In the genomic region with DNA sequence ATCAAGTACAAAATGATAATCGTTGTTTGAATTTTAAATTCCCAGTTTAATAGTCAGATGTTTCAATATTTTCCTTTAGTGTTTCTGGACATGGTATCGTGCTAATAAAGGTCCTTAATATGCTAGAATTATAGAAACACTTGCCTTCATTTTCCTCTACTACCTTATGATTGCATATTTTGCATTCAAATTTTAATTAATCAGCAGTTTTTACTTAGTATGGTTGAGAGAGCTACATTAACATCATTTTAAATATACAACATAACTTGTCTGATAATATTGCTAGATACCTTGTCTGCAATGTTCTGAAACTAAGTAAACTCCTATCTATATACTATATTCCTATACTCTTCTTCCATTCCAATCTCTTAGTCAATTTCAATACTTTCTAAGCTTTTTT, we compare ENCODE assay signal across 2 cellular contexts.
TF ChIP-seq lines count a peak whose summit lies in the region.

No MANE protein-coding gene starts in this region.

TF ChIP-seq in HepG2, 621 proteins besides CTCF, POLR2A, EP300 and RAD21 (continued from another document):
- TF ChIP-seq SYNCRIP (IDR thresholded peaks at IDR 0.05; ENCODE audit: insufficient read depth, low read depth, low read length) (no peak), NR2C2 (CRISPR knock-in tag; IDR thresholded peaks at IDR 0.05; ENCODE audit: borderline replicate concordance) (no peak), SAP130 (CRISPR knock-in tag; IDR thresholded peaks at IDR 0.05; ENCODE audit: low read depth) (no peak), KAT8 (CRISPR knock-in tag; IDR thresholded peaks at IDR 0.05) (no peak), FLYWCH1 (CRISPR knock-in tag; IDR thresholded peaks at IDR 0.05) (no peak), MAFK (conservative IDR thresholded peaks at IDR 0.05 in 1 of 2, IDR thresholded peaks at IDR 0.05 in 1 of 2; ENCODE audit: low read length in 2 of 2) (peak; percentile 71 to 86), MAFF (IDR thresholded peaks at IDR 0.05; ENCODE audit: low read depth, low read length) (peak; percentile 81), ZNF317 (CRISPR knock-in tag; IDR thresholded peaks at IDR 0.05) (no peak), MTF2 (CRISPR knock-in tag; IDR thresholded peaks at IDR 0.05; ENCODE audit: borderline replicate concordance) (no peak), FOXO1 (CRISPR knock-in tag; IDR thresholded peaks at IDR 0.05) (no peak), PTBP1 (IDR thresholded peaks at IDR 0.05; ENCODE audit: low read depth, low read length, poor library complexity, severe bottlenecking) (no peak)
- TF ChIP-seq, protein P1, sequence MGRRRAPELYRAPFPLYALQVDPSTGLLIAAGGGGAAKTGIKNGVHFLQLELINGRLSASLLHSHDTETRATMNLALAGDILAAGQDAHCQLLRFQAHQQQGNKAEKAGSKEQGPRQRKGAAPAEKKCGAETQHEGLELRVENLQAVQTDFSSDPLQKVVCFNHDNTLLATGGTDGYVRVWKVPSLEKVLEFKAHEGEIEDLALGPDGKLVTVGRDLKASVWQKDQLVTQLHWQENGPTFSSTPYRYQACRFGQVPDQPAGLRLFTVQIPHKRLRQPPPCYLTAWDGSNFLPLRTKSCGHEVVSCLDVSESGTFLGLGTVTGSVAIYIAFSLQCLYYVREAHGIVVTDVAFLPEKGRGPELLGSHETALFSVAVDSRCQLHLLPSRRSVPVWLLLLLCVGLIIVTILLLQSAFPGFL (CRISPR knock-in tag; IDR thresholded peaks at IDR 0.05) = no peak
- TF ChIP-seq, protein P2, sequence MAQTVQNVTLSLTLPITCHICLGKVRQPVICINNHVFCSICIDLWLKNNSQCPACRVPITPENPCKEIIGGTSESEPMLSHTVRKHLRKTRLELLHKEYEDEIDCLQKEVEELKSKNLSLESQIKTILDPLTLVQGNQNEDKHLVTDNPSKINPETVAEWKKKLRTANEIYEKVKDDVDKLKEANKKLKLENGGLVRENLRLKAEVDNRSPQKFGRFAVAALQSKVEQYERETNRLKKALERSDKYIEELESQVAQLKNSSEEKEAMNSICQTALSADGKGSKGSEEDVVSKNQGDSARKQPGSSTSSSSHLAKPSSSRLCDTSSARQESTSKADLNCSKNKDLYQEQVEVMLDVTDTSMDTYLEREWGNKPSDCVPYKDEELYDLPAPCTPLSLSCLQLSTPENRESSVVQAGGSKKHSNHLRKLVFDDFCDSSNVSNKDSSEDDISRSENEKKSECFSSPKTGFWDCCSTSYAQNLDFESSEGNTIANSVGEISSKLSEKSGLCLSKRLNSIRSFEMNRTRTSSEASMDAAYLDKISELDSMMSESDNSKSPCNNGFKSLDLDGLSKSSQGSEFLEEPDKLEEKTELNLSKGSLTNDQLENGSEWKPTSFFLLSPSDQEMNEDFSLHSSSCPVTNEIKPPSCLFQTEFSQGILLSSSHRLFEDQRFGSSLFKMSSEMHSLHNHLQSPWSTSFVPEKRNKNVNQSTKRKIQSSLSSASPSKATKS (CRISPR knock-in tag; IDR thresholded peaks at IDR 0.05) = no peak
- TF ChIP-seq, protein P3, sequence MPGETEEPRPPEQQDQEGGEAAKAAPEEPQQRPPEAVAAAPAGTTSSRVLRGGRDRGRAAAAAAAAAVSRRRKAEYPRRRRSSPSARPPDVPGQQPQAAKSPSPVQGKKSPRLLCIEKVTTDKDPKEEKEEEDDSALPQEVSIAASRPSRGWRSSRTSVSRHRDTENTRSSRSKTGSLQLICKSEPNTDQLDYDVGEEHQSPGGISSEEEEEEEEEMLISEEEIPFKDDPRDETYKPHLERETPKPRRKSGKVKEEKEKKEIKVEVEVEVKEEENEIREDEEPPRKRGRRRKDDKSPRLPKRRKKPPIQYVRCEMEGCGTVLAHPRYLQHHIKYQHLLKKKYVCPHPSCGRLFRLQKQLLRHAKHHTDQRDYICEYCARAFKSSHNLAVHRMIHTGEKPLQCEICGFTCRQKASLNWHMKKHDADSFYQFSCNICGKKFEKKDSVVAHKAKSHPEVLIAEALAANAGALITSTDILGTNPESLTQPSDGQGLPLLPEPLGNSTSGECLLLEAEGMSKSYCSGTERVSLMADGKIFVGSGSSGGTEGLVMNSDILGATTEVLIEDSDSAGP (CRISPR knock-in tag; IDR thresholded peaks at IDR 0.05; ENCODE audit: borderline replicate concordance) = no peak

TF ChIP-seq in IMR-90, 13 proteins besides CTCF, POLR2A, EP300 and RAD21 (continued from another document):
- peak; percentile 83 for TF ChIP-seq MAFK (IDR thresholded peaks at IDR 0.05; ENCODE audit: low read depth, low read length)
